1 cellular context compared by ENCODE assay signal in the genomic region with DNA sequence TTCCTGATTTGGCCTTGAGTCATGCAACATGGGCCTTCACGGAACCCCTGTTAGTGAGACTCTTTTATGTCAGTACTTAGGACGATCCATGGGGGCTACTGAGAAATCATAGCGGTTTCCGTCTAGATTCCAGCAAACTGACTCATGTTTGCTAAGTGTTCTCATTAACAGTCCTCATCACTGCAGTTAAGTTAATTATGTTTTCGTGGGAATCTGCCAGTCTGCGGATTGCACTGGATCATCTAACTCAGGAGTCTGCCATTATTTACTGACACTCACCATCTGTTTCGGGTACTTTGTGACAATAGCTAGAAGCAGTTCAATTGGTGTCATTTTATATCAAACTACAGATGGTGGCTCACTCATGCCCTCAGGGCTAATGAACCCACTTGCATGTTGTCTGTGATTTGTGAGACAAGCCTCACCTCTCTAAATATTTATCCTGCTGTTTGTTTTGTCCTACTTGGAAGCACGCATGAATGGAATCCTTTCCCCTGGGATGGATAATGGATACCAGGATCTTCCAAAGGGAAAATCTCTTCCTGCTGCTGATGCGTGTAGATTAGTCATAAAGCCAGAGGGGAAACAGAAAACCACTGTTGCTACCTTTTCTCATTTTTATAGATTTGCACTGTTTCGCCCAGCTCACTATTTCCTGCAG.
TF ChIP-seq lines count a peak whose summit lies in the region.

No MANE protein-coding gene starts in this region.

TF ChIP-seq in WTC11, 78 proteins besides CTCF, POLR2A, EP300 and RAD21 (continued from another document):
- TF ChIP-seq, protein P1, sequence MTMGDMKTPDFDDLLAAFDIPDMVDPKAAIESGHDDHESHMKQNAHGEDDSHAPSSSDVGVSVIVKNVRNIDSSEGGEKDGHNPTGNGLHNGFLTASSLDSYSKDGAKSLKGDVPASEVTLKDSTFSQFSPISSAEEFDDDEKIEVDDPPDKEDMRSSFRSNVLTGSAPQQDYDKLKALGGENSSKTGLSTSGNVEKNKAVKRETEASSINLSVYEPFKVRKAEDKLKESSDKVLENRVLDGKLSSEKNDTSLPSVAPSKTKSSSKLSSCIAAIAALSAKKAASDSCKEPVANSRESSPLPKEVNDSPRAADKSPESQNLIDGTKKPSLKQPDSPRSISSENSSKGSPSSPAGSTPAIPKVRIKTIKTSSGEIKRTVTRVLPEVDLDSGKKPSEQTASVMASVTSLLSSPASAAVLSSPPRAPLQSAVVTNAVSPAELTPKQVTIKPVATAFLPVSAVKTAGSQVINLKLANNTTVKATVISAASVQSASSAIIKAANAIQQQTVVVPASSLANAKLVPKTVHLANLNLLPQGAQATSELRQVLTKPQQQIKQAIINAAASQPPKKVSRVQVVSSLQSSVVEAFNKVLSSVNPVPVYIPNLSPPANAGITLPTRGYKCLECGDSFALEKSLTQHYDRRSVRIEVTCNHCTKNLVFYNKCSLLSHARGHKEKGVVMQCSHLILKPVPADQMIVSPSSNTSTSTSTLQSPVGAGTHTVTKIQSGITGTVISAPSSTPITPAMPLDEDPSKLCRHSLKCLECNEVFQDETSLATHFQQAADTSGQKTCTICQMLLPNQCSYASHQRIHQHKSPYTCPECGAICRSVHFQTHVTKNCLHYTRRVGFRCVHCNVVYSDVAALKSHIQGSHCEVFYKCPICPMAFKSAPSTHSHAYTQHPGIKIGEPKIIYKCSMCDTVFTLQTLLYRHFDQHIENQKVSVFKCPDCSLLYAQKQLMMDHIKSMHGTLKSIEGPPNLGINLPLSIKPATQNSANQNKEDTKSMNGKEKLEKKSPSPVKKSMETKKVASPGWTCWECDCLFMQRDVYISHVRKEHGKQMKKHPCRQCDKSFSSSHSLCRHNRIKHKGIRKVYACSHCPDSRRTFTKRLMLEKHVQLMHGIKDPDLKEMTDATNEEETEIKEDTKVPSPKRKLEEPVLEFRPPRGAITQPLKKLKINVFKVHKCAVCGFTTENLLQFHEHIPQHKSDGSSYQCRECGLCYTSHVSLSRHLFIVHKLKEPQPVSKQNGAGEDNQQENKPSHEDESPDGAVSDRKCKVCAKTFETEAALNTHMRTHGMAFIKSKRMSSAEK (CRISPR knock-in tag; IDR thresholded peaks at IDR 0.05; ENCODE audit: borderline replicate concordance), result no peak
- TF ChIP-seq ZNF396 (CRISPR knock-in tag; IDR thresholded peaks at IDR 0.05; ENCODE audit: borderline replicate concordance), result no peak
